ENCODE assay signal across 1 cellular context in genomic region chr2:109487237-109487869, GRCh38.
TF ChIP-seq lines count a peak whose summit lies in the region.

No MANE protein-coding gene starts in this region.

TF ChIP-seq in IMR-90, 13 proteins besides CTCF, POLR2A, EP300 and RAD21 (continued from another document):
- TF ChIP-seq CHD1 (IDR thresholded peaks at IDR 0.05; ENCODE audit: low read depth, low read length) (no peak), SMC3 (IDR thresholded peaks at IDR 0.05; ENCODE audit: low read depth, low read length) (no peak), BHLHE40 (IDR thresholded peaks at IDR 0.05; ENCODE audit: low read depth, low read length) (no peak; the same call in 1 of the 2 replicates), RCOR1 (IDR thresholded peaks at IDR 0.05; ENCODE audit: insufficient replicate concordance, low read length) (peak; percentile 57)
